30 cellular contexts compared by ENCODE assay signal in genomic region chr6:7034055-7034454, GRCh38.
"Had no signal": no experiment of that assay in that cellular context is flagged by ENCODE, and none has a peak within 500 bp of the region (broad histone marks: within the 10 kb centered on the region; RNA-seq: fewer than 3 reads in every experiment).

No MANE protein-coding gene starts in this region.

- H3K4me3 ChIP-seq: coronary artery, esophagus muscularis mucosa, gastrocnemius medialis, heart left ventricle had no signal

- H3K36me3 ChIP-seq: brain microvascular endothelial cell, esophagus muscularis mucosa, gastrocnemius medialis, heart left ventricle had no signal

- H3K27me3 ChIP-seq: brain microvascular endothelial cell, foreskin keratinocyte, gastrocnemius medialis had no signal

- H3K27ac ChIP-seq: brain microvascular endothelial cell, esophagus muscularis mucosa, foreskin keratinocyte, gastrocnemius medialis, VCaP had no signal

- ATAC-seq: activated T-cell treated with anti-CD3 and anti-CD28 coated beads, Interleukin-2, amount 50 U/mL, for 72 hours; effector memory CD8-positive, alpha-beta T cell; foreskin keratinocyte; gastrocnemius medialis; WTC11 had no signal

- H3K9me3 ChIP-seq: esophagus muscularis mucosa, gastrocnemius medialis had no signal

- DNase-seq: activated CD4-positive, alpha-beta memory T cell treated with anti-CD3 and anti-CD28 coated beads, Interleukin-2, amount 10 ng/mL, durations not matched to agents 7 days and 5 days; activated CD4-positive, alpha-beta T cell treated with anti-CD3 and anti-CD28 coated beads for 1 hour; activated CD4-positive, alpha-beta T cell treated with anti-CD3 and anti-CD28 coated beads for 4 hours; activated CD4-positive, alpha-beta T cell treated with anti-CD3 and anti-CD28 coated beads, Interleukin-2, amount 10 ng/mL, durations not matched to agents 7 days and 5 days; activated CD4-positive, alpha-beta T cell treated with anti-CD3 and anti-CD28 coated beads, Interleukin-2, amount 50 U/mL, for 4 hours; activated CD8-positive, alpha-beta memory T cell treated with anti-CD3 and anti-CD28 coated beads, Interleukin-2, amount 50 U/mL, for 48 hours; activated gamma-delta T cell; activated naive CD4-positive, alpha-beta T cell treated with anti-CD3 and anti-CD28 coated beads, Interleukin-2, amount 50 U/mL, for 16 hours; activated naive CD4-positive, alpha-beta T cell treated with Interleukin-2 at 50 U/mL for 16 hours; activated T-cell treated with anti-CD3 and anti-CD28 coated beads for 4 hours; activated T-cell treated with anti-CD3 and anti-CD28 coated beads, Interleukin-2, amount 50 U/mL, for 24 hours; activated T-cell treated with anti-CD3 and anti-CD28 coated beads, Interleukin-2, amount 50 U/mL, for 72 hours; amniotic stem cell; anterior cingulate cortex; brain microvascular endothelial cell; dermis blood vessel endothelial cell; effector CD4-positive, alpha-beta T cell; effector memory CD8-positive, alpha-beta T cell; erythroblast; foreskin keratinocyte; gastrocnemius medialis; glutamatergic neuron; heart left ventricle; T-helper 2 cell had no signal

- H3K4me1 ChIP-seq: esophagus muscularis mucosa, foreskin keratinocyte, gastrocnemius medialis had no signal

- FAIRE-seq: astrocyte, bronchial epithelial cell had no signal
